ENCODE assay signal across 8 cellular contexts in the genomic region with DNA sequence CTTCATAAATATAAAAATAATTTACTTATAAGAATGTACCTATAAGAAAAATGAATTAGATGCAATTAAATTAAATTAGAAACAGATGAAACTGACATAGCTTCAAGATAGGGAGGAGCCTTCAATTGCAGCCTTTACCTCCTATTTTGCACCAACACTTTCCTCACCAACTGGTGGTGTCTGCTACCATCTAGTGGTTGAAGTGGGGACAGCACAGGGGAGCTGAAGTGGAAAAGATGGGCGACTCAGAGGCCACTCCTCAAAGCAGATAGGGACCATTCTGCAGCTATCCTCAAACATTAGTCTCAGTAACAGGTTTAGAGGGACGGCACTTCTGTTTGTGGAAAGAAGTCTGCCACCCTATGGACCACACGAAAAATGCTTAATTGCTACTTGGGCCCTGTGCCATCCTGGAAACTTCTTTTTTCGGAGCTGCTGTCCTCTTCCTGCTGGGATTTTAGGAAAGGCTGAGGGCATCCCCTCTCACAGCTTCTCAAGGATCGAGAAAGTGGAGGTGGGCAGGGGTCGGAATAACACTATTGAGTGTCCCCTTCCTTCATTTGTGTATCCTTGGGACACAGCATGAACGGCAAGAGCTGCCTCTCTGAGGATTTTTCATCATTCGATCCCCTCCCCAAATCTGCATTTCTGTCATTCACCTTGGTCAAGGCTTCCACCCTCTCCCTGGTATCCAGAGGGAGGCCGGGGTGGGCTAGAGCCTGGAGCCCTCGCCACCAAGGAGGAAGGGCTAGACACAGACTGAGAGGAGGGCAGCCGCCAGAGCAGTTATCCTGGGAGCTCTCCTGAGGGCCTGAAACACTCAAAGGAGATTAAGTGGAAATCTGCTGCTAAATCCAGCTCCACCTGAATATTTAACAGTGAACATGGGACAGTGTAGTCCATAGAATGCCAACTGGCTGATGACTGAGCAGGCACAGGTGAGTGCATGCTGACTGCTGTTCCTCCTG. TPM values are rescaled to one million over a fixed set of nuclear protein-coding genes. Genes with fewer than 3 reads are reported as not detected.
DNase-seq lines count a peak whose midpoint lies in the region; ATAC-seq and TF ChIP-seq lines count a peak whose summit lies in the region.

No MANE protein-coding gene starts in this region.

- no peaks in the 10 kb centered on the region for H3K79me2 ChIP-seq in MM.1S (ENCODE audit: low read length)

- TF ChIP-seq EP300 in suprapubic skin (IDR thresholded peaks at IDR 0.05): no peak

- TF ChIP-seq CTCF in GM12875 (IDR thresholded peaks at IDR 0.05; ENCODE audit: borderline replicate concordance, insufficient read depth, low read depth, low read length): peak; percentile 90
- TF ChIP-seq CTCF in MM.1S (IDR thresholded peaks at IDR 0.05; ENCODE audit: low read length): peak; percentile 72
- peak; percentile 91 to 99 for TF ChIP-seq CTCF in suprapubic skin (IDR thresholded peaks at IDR 0.05)

- no peak overlapping the region for H2AFZ ChIP-seq in MM.1S (ENCODE audit: low read length)

- no peaks in the 10 kb centered on the region for H3K9me3 Mint-ChIP-seq in activated T-helper 1 cell treated with anti-CD3 and anti-CD28 coated beads, Interleukin-12 subunit alpha, Interleukin-12 subunit beta, Interleukin-2, Interleukin-4 antibody, amounts not matched to agents 30 ng/mL and 10 ng/mL and 1 ng/mL, durations not matched to agents 14 hours and 24 hours and 36 hours

- H3K4me3 Mint-ChIP-seq in activated T-helper 1 cell treated with anti-CD3 and anti-CD28 coated beads, Interleukin-12 subunit alpha, Interleukin-12 subunit beta, Interleukin-2, Interleukin-4 antibody, amounts not matched to agents 30 ng/mL and 10 ng/mL and 1 ng/mL, durations not matched to agents 14 hours and 24 hours and 36 hours: no peak overlapping the region

- H3K4me1 ChIP-seq in MM.1S (ENCODE audit: low read length) (no peaks in the 10 kb centered on the region), suprapubic skin (no peaks in the 10 kb centered on the region)

- no peak overlapping the region for H3K27ac ChIP-seq in MM.1S (ENCODE audit: low read length)
- H3K27ac ChIP-seq in suprapubic skin: no peak overlapping the region

- intact Hi-C loops in activated T-helper 1 cell treated with anti-CD3 and anti-CD28 coated beads, Interleukin-12 subunit alpha, Interleukin-12 subunit beta, Interleukin-2, Interleukin-4 antibody, amounts not matched to agents 30 ng/mL and 10 ng/mL and 1 ng/mL, durations not matched to agents 14 hours and 24 hours and 36 hours (cut with micrococcal nuclease): loop anchor here (1.0 to 5.0 kb wide), 8 partner anchors 36 to 433 kb away; a partner anchor contains a TSS

- H3K9me3 ChIP-seq in MM.1S (replicated peaks; ENCODE audit: insufficient read depth, low read length): no peaks in the 10 kb centered on the region
- H3K9me3 ChIP-seq in suprapubic skin: no peaks in the 10 kb centered on the region

- DNase-seq in MM.1S (peak; percentile 54), RPMI8226 (peak; percentile 74), fibroblast of the conjunctiva (ENCODE audit: low read depth) (peak; percentile 72), nucleus accumbens (lab: John Stamatoyannopoulos, UW) (peak in 51 of 56 donors; percentile 5 to 90 (median 50)), suprapubic skin (ENCODE audit: low spot score in 2 of 2) (peak; percentile 87 to 89)
- peak; percentile 77 for DNase-seq in activated T-helper 1 cell treated with anti-CD3 and anti-CD28 coated beads, Interleukin-12 subunit alpha, Interleukin-12 subunit beta, Interleukin-2, Interleukin-4 antibody, amounts not matched to agents 30 ng/mL and 10 ng/mL and 1 ng/mL, durations not matched to agents 14 hours and 24 hours and 36 hours (ENCODE audit: low spot score)

- no peaks in the 10 kb centered on the region for H3K9me2 ChIP-seq in MM.1S (replicated peaks; ENCODE audit: insufficient read depth, low read length)

- no peak for TF ChIP-seq POLR2A in suprapubic skin (IDR thresholded peaks at IDR 0.05)

- H3K27me3 Mint-ChIP-seq in activated T-helper 1 cell treated with anti-CD3 and anti-CD28 coated beads, Interleukin-12 subunit alpha, Interleukin-12 subunit beta, Interleukin-2, Interleukin-4 antibody, amounts not matched to agents 30 ng/mL and 10 ng/mL and 1 ng/mL, durations not matched to agents 14 hours and 24 hours and 36 hours (ENCODE audit: insufficient read depth): no peaks in the 10 kb centered on the region

- no peak overlapping the region for H3K9ac ChIP-seq in MM.1S (ENCODE audit: low read length)

- H3K4me1 Mint-ChIP-seq in activated T-helper 1 cell treated with anti-CD3 and anti-CD28 coated beads, Interleukin-12 subunit alpha, Interleukin-12 subunit beta, Interleukin-2, Interleukin-4 antibody, amounts not matched to agents 30 ng/mL and 10 ng/mL and 1 ng/mL, durations not matched to agents 14 hours and 24 hours and 36 hours (ENCODE audit: low read depth): no peaks in the 10 kb centered on the region

- H3K4me3 ChIP-seq in GM12875 (ENCODE audit: low read depth, low read length): no peak overlapping the region
- H3K4me3 ChIP-seq in MM.1S (ENCODE audit: low read length): no peak overlapping the region
- H3K4me3 ChIP-seq in suprapubic skin: no peak overlapping the region

- H3F3A ChIP-seq in MM.1S (ENCODE audit: insufficient read depth, low read length): no peaks in the 10 kb centered on the region

- no peaks in the 10 kb centered on the region for H3K36me3 Mint-ChIP-seq in activated T-helper 1 cell treated with anti-CD3 and anti-CD28 coated beads, Interleukin-12 subunit alpha, Interleukin-12 subunit beta, Interleukin-2, Interleukin-4 antibody, amounts not matched to agents 30 ng/mL and 10 ng/mL and 1 ng/mL, durations not matched to agents 14 hours and 24 hours and 36 hours (ENCODE audit: low read depth)

- no peak overlapping the region for H3K4me2 ChIP-seq in MM.1S (ENCODE audit: low read depth, low read length)

- no peak for ATAC-seq in GM21367 (IDR thresholded peaks at IDR 0.05; ENCODE audit: unreplicated experiment)

- no peak overlapping the region for H3K27ac Mint-ChIP-seq in activated T-helper 1 cell treated with anti-CD3 and anti-CD28 coated beads, Interleukin-12 subunit alpha, Interleukin-12 subunit beta, Interleukin-2, Interleukin-4 antibody, amounts not matched to agents 30 ng/mL and 10 ng/mL and 1 ng/mL, durations not matched to agents 14 hours and 24 hours and 36 hours

- 40% methylated on average over 10 of the region's 11 CpGs for WGBS in suprapubic skin

- H3K36me3 ChIP-seq in MM.1S (replicated peaks; ENCODE audit: insufficient read depth, low read length): no peaks in the 10 kb centered on the region
- H3K36me3 ChIP-seq in suprapubic skin: no peaks in the 10 kb centered on the region

- H3K27me3 ChIP-seq in MM.1S (replicated peaks; ENCODE audit: insufficient read depth, low read length) (no peaks in the 10 kb centered on the region), suprapubic skin (no peaks in the 10 kb centered on the region)

- no peaks in the 10 kb centered on the region for H4K20me1 ChIP-seq in MM.1S (ENCODE audit: insufficient read depth, low read length)

RNA-seq across cellular contexts. Expression of a gene that starts 9.6 kb away (rescaled TPM):
- not detected in 2 replicates for total RNA-seq in activated T-helper 1 cell treated with anti-CD3 and anti-CD28 coated beads, Interleukin-12 subunit alpha, Interleukin-12 subunit beta, Interleukin-2, Interleukin-4 antibody, amounts not matched to agents 30 ng/mL and 10 ng/mL and 1 ng/mL, durations not matched to agents 14 hours and 24 hours and 36 hours
- 1 to 10 TPM in 1 of 4 donors, under 1 TPM in 1, not detected in 2; 0.72 to 4.2 TPM for total RNA-seq in suprapubic skin

RNA-seq across cellular contexts. Expression of a gene that starts 53.0 kb away (rescaled TPM):
- 163 and 184 TPM in 2 replicates for total RNA-seq in activated T-helper 1 cell treated with anti-CD3 and anti-CD28 coated beads, Interleukin-12 subunit alpha, Interleukin-12 subunit beta, Interleukin-2, Interleukin-4 antibody, amounts not matched to agents 30 ng/mL and 10 ng/mL and 1 ng/mL, durations not matched to agents 14 hours and 24 hours and 36 hours
- 10 to 100 TPM; 53.7 to 81.2 (median 63.3) TPM for total RNA-seq in suprapubic skin

RNA-seq across cellular contexts. Expression of a gene that starts 58.4 kb away (rescaled TPM):
- total RNA-seq in activated T-helper 1 cell treated with anti-CD3 and anti-CD28 coated beads, Interleukin-12 subunit alpha, Interleukin-12 subunit beta, Interleukin-2, Interleukin-4 antibody, amounts not matched to agents 30 ng/mL and 10 ng/mL and 1 ng/mL, durations not matched to agents 14 hours and 24 hours and 36 hours: not detected in 2 replicates
- total RNA-seq in suprapubic skin: not detected
